Comparison of ENCODE assay signal across 12 cellular contexts in the genomic region with DNA sequence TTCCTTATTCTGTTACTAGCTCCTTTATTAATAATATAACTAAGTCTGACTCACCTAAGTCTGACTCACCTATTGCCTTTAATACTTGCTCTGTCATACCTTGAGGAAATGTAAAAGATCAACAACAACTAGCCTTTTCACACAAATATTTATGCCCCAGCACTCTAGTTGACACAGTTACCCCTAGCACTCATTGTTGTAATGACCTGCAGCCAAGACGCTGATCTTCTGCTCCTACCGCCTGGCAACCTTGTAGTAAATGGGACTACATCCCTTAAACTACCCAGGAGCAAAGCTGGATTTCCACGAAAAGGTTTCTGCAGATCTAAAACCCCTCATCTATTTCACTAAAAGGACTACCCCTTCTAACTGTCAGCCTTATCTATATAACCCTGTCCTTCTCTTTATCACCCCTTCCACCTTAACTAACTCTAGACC.
DNase-seq lines count a peak whose midpoint lies in the region; ATAC-seq lines count a peak whose summit lies in the region.
"Had no signal": no experiment of that assay in that cellular context is flagged by ENCODE, and none has a peak within 500 bp of the region (broad histone marks: within the 10 kb centered on the region; RNA-seq: fewer than 3 reads in every experiment).

No MANE protein-coding gene starts in this region.

- peak; percentile 39 for ATAC-seq in GM19328 (IDR thresholded peaks at IDR 0.05; ENCODE audit: unreplicated experiment)
- ATAC-seq in HG02610 (IDR thresholded peaks at IDR 0.05; ENCODE audit: unreplicated experiment): peak; percentile 58
- ATAC-seq in HG03520 (IDR thresholded peaks at IDR 0.05; ENCODE audit: unreplicated experiment): peak; percentile 47
- ATAC-seq: left colon had no signal

- DNase-seq in kidney tubule cell (ENCODE audit: low spot score): peak; percentile 63
- no peak for DNase-seq in stimulated activated CD4-positive, alpha-beta T cell treated with anti-CD3 and anti-CD28 coated beads, Interleukin-2, amount 100 ng/mL, for 48 hours
- DNase-seq in NCI-H2029 (lab: John Stamatoyannopoulos, UW): no peak
- DNase-seq in stimulated activated CD4-positive, alpha-beta T cell treated with anti-CD3 and anti-CD28 coated beads, Interleukin-4, amount 100 ng/mL, for 4 hours: no peak
- no peak for DNase-seq in NCI-H128 (lab: John Stamatoyannopoulos, UW; ENCODE audit: unreplicated experiment)
- DNase-seq: left colon, NCI-H1092 treated with DMSO at 0.1 percent for 48 hours, occipital lobe, T1000 had no signal
